In genomic region chr16:35751191-35751941, GRCh38 we compare ENCODE assay signal across 16 cellular contexts.
DNase-seq lines count a peak whose midpoint lies in the region; ATAC-seq, FAIRE-seq and TF ChIP-seq lines count a peak whose summit lies in the region.
"Had no signal": no experiment of that assay in that cellular context is flagged by ENCODE, and none has a peak within 500 bp of the region (broad histone marks: within the 10 kb centered on the region; RNA-seq: fewer than 3 reads in every experiment).

No MANE protein-coding gene starts in this region.

- no peak overlapping the region for H3K9ac ChIP-seq in IMR-90 (ENCODE audit: low read depth, low read length)
- H3K9ac ChIP-seq in keratinocyte (ENCODE audit: control insufficient read depth, extremely low read depth, insufficient read depth, low read length) = peak overlapping the region; percentile 2

- H3K9me3 ChIP-seq in IMR-90 (ENCODE audit: control insufficient read depth, insufficient read depth, low read length) = peaks cover 61% of the 10 kb centered on the region
- H3K9me3 ChIP-seq in keratinocyte (ENCODE audit: control insufficient read depth, low read depth, low read length) = no peaks in the 10 kb centered on the region
- H3K9me3 ChIP-seq in osteoblast (ENCODE audit: low read depth, low read length) = no peaks in the 10 kb centered on the region

- ATAC-seq in IMR-90 (ENCODE audit: low read depth) = no peak
- ATAC-seq in GM19452 (IDR thresholded peaks at IDR 0.05; ENCODE audit: unreplicated experiment) = no peak
- ATAC-seq in GM18505 (IDR thresholded peaks at IDR 0.05; ENCODE audit: unreplicated experiment) = no peak

- H3K4me2 ChIP-seq in IMR-90 (ENCODE audit: low read depth, low read length) (no peak overlapping the region), keratinocyte (ENCODE audit: control insufficient read depth, extremely low read depth, insufficient read depth, low read depth, low read length) (no peak overlapping the region), osteoblast (ENCODE audit: insufficient read depth, low read length) (no peak overlapping the region)

- H3K14ac ChIP-seq in IMR-90 (replicated peaks; ENCODE audit: low read depth, low read length) = no peak overlapping the region

- H3K36me3 ChIP-seq in IMR-90 (ENCODE audit: control insufficient read depth, insufficient read depth, low read length) (no peaks in the 10 kb centered on the region), keratinocyte (ENCODE audit: control insufficient read depth in 2 of 2, extremely low read depth in 1 of 2, insufficient read depth in 2 of 2, low read length in 2 of 2) (no peaks in the 10 kb centered on the region), osteoblast (ENCODE audit: insufficient read depth, low read length) (no peaks in the 10 kb centered on the region)

- no peak overlapping the region for H3K18ac ChIP-seq in IMR-90 (ENCODE audit: low read depth, low read length)

- no peak overlapping the region for H3K27ac ChIP-seq in IMR-90 (ENCODE audit: insufficient read depth, low read length)
- no peak overlapping the region for H3K27ac ChIP-seq in keratinocyte (ENCODE audit: control insufficient read depth, insufficient read depth, low read length)
- H3K27ac ChIP-seq in osteoblast (ENCODE audit: low read depth, low read length) = no peak overlapping the region
- H3K27ac ChIP-seq: C4-2B had no signal

- H2AFZ ChIP-seq in IMR-90 (replicated peaks; ENCODE audit: low read length, poor library complexity) = no peak overlapping the region
- peak overlapping the region; percentile 33 for H2AFZ ChIP-seq in keratinocyte (ENCODE audit: control insufficient read depth, low read length)
- no peak overlapping the region for H2AFZ ChIP-seq in osteoblast (ENCODE audit: low read length)

- CTCF ChIA-PET in IMR-90 (lab: Yijun Ruan, JAX) = no interaction called here

- TF ChIP-seq CTCF in GM13976 (IDR thresholded peaks at IDR 0.05; ENCODE audit: borderline replicate concordance, control extremely low read depth, extremely low read depth, insufficient read depth, missing control alignments) (no peak), IMR-90 (conservative IDR thresholded peaks at IDR 0.05; ENCODE audit: low read depth, low read length) (no peak), keratinocyte (optimal IDR thresholded peaks at IDR 0.05 in 1 of 3, IDR thresholded peaks at IDR 0.05 in 1 of 3, conservative IDR thresholded peaks at IDR 0.05 in 1 of 3; ENCODE audit: extremely low read depth in 1 of 3, insufficient read depth in 2 of 3, low read length in 3 of 3) (no peak), osteoblast (IDR thresholded peaks at IDR 0.05; ENCODE audit: extremely low read depth, low read depth, low read length) (no peak)

- BruUV-seq in IMR-90 (replicated peaks; lab: Mats Ljungman, UMichigan) = no TSS peak

- dilution Hi-C loops in IMR-90 (cut with HindIII; ENCODE audit: low sequenced_read_pairs, unreplicated experiment) (no loop called here), keratinocyte (cut with MboI; ENCODE audit: extremely low pct_ligation_motif_present, low sequenced_read_pairs) (no loop called here)

- no peak overlapping the region for H2BK15ac ChIP-seq in IMR-90 (ENCODE audit: low read depth, low read length)

- peak; percentile 18 for DNase-seq in GM13976 (ENCODE audit: low spot score)
- no peak for DNase-seq in IMR-90
- peak; percentile 4 for DNase-seq in keratinocyte (ENCODE audit: low read depth, low spot score)
- DNase-seq in osteoblast (ENCODE audit: insufficient read length, low spot score, missing footprints) = peak; percentile 50
- no peak for DNase-seq in DMS53 (lab: John Stamatoyannopoulos, UW)
- DNase-seq: AML-193, DMS79, GOT3, NCI-H1092 treated with DMSO at 0.1 percent for 48 hours, NCI-H146, NCI-H2081, NCI-H748 treated with DMSO at 0.1 percent for 48 hours had no signal

- peak overlapping the region; percentile 72 for H2AK9ac ChIP-seq in IMR-90 (replicated peaks; ENCODE audit: low read depth, low read length, poor library complexity)

- 60% methylated on average over 1 of the region's 24 CpGs; no CpG with 5 or more reads in 1 of the 2 experiments for WGBS in IMR-90 (ENCODE audit: extremely low coverage in 2 of 2, insufficient read length in 1 of 2), 2 experiments

- no peak for FAIRE-seq in keratinocyte (lab: Jason Lieb, UNC)
- FAIRE-seq: D721Med had no signal

- POLR2A ChIA-PET in IMR-90 (lab: Charles Lee; ENCODE audit: unreplicated experiment) = no interaction called here

- TF ChIP-seq RAD21 in IMR-90 (IDR thresholded peaks at IDR 0.05; ENCODE audit: low read length) = no peak

- in situ Hi-C loops in GM13976 (cut with MboI; ENCODE audit: low sequenced_read_pairs, unreplicated experiment) = no loop called here
- in situ Hi-C loops in IMR-90 (cut with MboI; ENCODE audit: low sequenced_read_pairs) = no loop called here

- TF ChIP-seq POLR2A in IMR-90 (IDR thresholded peaks at IDR 0.05; ENCODE audit: low read depth, low read length) = no peak
- TF ChIP-seq POLR2A in GM18505 (IDR thresholded peaks at IDR 0.05; ENCODE audit: borderline replicate concordance, extremely low read depth, insufficient read depth, insufficient read length) = no peak

- no peak overlapping the region for H4K91ac ChIP-seq in IMR-90 (ENCODE audit: insufficient read depth, low read depth, low read length)

- H2AK5ac ChIP-seq in IMR-90 (ENCODE audit: low read depth, low read length) = no peak overlapping the region

- H3K4ac ChIP-seq in IMR-90 (ENCODE audit: low read depth, low read length) = no peak overlapping the region

- H3K4me3 ChIP-seq in IMR-90 (ENCODE audit: insufficient read depth, low read depth, low read length) (no peak overlapping the region), keratinocyte (ENCODE audit: control insufficient read depth in 2 of 3, extremely low read depth in 1 of 3, insufficient read depth in 2 of 3, low read depth in 1 of 3, low read length in 3 of 3) (no peak overlapping the region), osteoblast (ENCODE audit: insufficient read depth, low read length) (no peak overlapping the region)

- H3K27me3 ChIP-seq in IMR-90 (ENCODE audit: control insufficient read depth, insufficient read depth, low read length) (no peaks in the 10 kb centered on the region), keratinocyte (ENCODE audit: control insufficient read depth, extremely low read depth, insufficient read depth, low read length) (no peaks in the 10 kb centered on the region), osteoblast (ENCODE audit: insufficient read depth, low read length) (no peaks in the 10 kb centered on the region)

- no peak overlapping the region for H4K8ac ChIP-seq in IMR-90 (ENCODE audit: low read depth in 2 of 2, low read length in 2 of 2)

- H3K4me1 ChIP-seq in IMR-90 (ENCODE audit: control insufficient read depth, insufficient read depth, low read length) (no peaks in the 10 kb centered on the region), keratinocyte (ENCODE audit: control insufficient read depth, extremely low read depth, insufficient read depth, low read length) (peaks cover 5% of the 10 kb centered on the region), osteoblast (ENCODE audit: insufficient read depth, low read length) (no peaks in the 10 kb centered on the region)

- intact Hi-C loops in IMR-90 (cut with micrococcal nuclease) = no loop called here

- H3K9me1 ChIP-seq in IMR-90 (ENCODE audit: insufficient read depth, low read length) (no peaks in the 10 kb centered on the region), keratinocyte (ENCODE audit: control insufficient read depth, extremely low read depth, insufficient read depth, low read length) (no peaks in the 10 kb centered on the region)

- H3K79me1 ChIP-seq in IMR-90 (ENCODE audit: low read depth in 1 of 2, low read length in 2 of 2) = no peaks in the 10 kb centered on the region

- H3K23ac ChIP-seq in IMR-90 (ENCODE audit: low read depth, low read length) = no peak overlapping the region

- H2BK20ac ChIP-seq in IMR-90 (ENCODE audit: low read depth, low read length) = no peak overlapping the region

- H3K56ac ChIP-seq in IMR-90 (ENCODE audit: extremely low read depth, insufficient read depth, low read length) = no peak overlapping the region

- no peak overlapping the region for H4K5ac ChIP-seq in IMR-90 (ENCODE audit: low read depth, low read length)

- H2BK120ac ChIP-seq in IMR-90 (ENCODE audit: low read depth, low read length) = no peak overlapping the region

- H4K20me1 ChIP-seq in IMR-90 (ENCODE audit: insufficient read depth, low read length) (no peaks in the 10 kb centered on the region), keratinocyte (ENCODE audit: control insufficient read depth, extremely low read depth, insufficient read depth, low read length) (no peaks in the 10 kb centered on the region), osteoblast (ENCODE audit: insufficient read depth, low read length) (no peaks in the 10 kb centered on the region)

- H3K79me2 ChIP-seq in keratinocyte (ENCODE audit: control insufficient read depth, insufficient read depth, low read length) (no peaks in the 10 kb centered on the region), osteoblast (ENCODE audit: insufficient read depth, low read length) (no peaks in the 10 kb centered on the region)

- no peak overlapping the region for H2BK5ac ChIP-seq in IMR-90 (ENCODE audit: low read depth, low read length, poor library complexity, severe bottlenecking)

TF ChIP-seq in IMR-90, 13 proteins besides CTCF, POLR2A, EP300 and RAD21 (continues in another document):
- TF ChIP-seq MAFK (IDR thresholded peaks at IDR 0.05; ENCODE audit: low read depth, low read length) (no peak), MAZ (IDR thresholded peaks at IDR 0.05; ENCODE audit: borderline replicate concordance, low read depth, low read length) (no peak), CHD1 (IDR thresholded peaks at IDR 0.05; ENCODE audit: low read depth, low read length) (no peak), MXI1 (IDR thresholded peaks at IDR 0.05; ENCODE audit: borderline replicate concordance, low read depth, low read length) (no peak), RFX5 (IDR thresholded peaks at IDR 0.05; ENCODE audit: low read depth, low read length) (no peak), RCOR1 (IDR thresholded peaks at IDR 0.05; ENCODE audit: insufficient replicate concordance, low read length) (no peak), USF2 (IDR thresholded peaks at IDR 0.05; ENCODE audit: low read depth, low read length) (no peak), BHLHE40 (IDR thresholded peaks at IDR 0.05; ENCODE audit: low read depth, low read length) (no peak), NFE2L2 (IDR thresholded peaks at IDR 0.05; ENCODE audit: low read depth, low read length) (no peak)

Comparison
In these comparisons a context has a peak if more than half of its experiments do, and no peak if none do; other contexts are left out.
1. DNase-seq: peak in GM13976 (single experiment), keratinocyte (single experiment) and osteoblast (single experiment); none in IMR-90 (single experiment) and DMS53 (single experiment).